Comparison of ENCODE assay signal across 1 cellular context in the genomic region with DNA sequence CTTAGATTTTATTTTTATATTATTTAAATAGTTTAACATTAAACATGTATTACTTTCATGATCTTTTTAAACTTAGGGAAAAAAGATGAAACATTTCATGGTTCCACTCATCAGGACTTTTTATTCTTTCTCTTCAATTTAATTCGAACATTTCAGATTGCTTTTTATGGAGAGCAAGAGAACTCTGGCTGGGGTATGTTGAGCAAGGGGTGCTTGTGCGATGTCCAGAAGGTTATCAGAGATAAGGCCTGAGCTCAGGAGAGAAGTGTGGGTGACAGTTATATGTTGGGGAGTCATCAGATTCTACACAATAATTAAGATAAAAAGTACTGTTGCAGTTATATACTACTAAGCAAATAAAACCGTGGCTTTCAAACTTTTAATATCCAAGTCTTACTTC.
TF ChIP-seq lines count a peak whose summit lies in the region.

No MANE protein-coding gene starts in this region.

TF ChIP-seq in K562, 482 proteins besides CTCF, POLR2A, EP300 and RAD21 (continued from another document and continues in another):
- TF ChIP-seq, protein P1, sequence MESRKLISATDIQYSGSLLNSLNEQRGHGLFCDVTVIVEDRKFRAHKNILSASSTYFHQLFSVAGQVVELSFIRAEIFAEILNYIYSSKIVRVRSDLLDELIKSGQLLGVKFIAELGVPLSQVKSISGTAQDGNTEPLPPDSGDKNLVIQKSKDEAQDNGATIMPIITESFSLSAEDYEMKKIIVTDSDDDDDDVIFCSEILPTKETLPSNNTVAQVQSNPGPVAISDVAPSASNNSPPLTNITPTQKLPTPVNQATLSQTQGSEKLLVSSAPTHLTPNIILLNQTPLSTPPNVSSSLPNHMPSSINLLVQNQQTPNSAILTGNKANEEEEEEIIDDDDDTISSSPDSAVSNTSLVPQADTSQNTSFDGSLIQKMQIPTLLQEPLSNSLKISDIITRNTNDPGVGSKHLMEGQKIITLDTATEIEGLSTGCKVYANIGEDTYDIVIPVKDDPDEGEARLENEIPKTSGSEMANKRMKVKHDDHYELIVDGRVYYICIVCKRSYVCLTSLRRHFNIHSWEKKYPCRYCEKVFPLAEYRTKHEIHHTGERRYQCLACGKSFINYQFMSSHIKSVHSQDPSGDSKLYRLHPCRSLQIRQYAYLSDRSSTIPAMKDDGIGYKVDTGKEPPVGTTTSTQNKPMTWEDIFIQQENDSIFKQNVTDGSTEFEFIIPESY (CRISPR knock-in tag; IDR thresholded peaks at IDR 0.05): no peak
- TF ChIP-seq, protein P2, sequence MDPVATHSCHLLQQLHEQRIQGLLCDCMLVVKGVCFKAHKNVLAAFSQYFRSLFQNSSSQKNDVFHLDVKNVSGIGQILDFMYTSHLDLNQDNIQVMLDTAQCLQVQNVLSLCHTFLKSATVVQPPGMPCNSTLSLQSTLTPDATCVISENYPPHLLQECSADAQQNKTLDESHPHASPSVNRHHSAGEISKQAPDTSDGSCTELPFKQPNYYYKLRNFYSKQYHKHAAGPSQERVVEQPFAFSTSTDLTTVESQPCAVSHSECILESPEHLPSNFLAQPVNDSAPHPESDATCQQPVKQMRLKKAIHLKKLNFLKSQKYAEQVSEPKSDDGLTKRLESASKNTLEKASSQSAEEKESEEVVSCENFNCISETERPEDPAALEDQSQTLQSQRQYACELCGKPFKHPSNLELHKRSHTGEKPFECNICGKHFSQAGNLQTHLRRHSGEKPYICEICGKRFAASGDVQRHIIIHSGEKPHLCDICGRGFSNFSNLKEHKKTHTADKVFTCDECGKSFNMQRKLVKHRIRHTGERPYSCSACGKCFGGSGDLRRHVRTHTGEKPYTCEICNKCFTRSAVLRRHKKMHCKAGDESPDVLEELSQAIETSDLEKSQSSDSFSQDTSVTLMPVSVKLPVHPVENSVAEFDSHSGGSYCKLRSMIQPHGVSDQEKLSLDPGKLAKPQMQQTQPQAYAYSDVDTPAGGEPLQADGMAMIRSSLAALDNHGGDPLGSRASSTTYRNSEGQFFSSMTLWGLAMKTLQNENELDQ (CRISPR knock-in tag; IDR thresholded peaks at IDR 0.05; ENCODE audit: borderline replicate concordance): no peak
- TF ChIP-seq TCF7 (IDR thresholded peaks at IDR 0.05; ENCODE audit: borderline replicate concordance) (no peak), DDX20 (tag; IDR thresholded peaks at IDR 0.05; ENCODE audit: low read depth) (no peak), DNMT1 (IDR thresholded peaks at IDR 0.05) (no peak), NCOA1 (IDR thresholded peaks at IDR 0.05; ENCODE audit: low read depth) (no peak), PML (IDR thresholded peaks at IDR 0.05; ENCODE audit: low read length) (no peak), RBBP5 (IDR thresholded peaks at IDR 0.05; ENCODE audit: borderline replicate concordance, insufficient read depth, low read length, poor library complexity, severe bottlenecking) (no peak), CBX2 (IDR thresholded peaks at IDR 0.05; ENCODE audit: insufficient read depth, low read length, poor library complexity, severe bottlenecking) (no peak), U2AF1 (optimal IDR thresholded peaks at IDR 0.05; ENCODE audit: low read depth, low read length) (no peak), ZC3H4 (CRISPR knock-in tag; IDR thresholded peaks at IDR 0.05; ENCODE audit: borderline replicate concordance) (no peak), KDM1A (IDR thresholded peaks at IDR 0.05) (no peak), L3MBTL2 (IDR thresholded peaks at IDR 0.05) (no peak), ZZZ3 (IDR thresholded peaks at IDR 0.05) (no peak), RBM34 (IDR thresholded peaks at IDR 0.05; ENCODE audit: borderline replicate concordance, insufficient read depth, low read length) (no peak), MXI1 (IDR thresholded peaks at IDR 0.05; ENCODE audit: low read depth, low read length) (no peak), MCM7 (IDR thresholded peaks at IDR 0.05) (no peak), KHSRP (IDR thresholded peaks at IDR 0.05) (no peak), MAFG (tag; conservative IDR thresholded peaks at IDR 0.05) (0 out of 2 replicates have a peak, but pooled peaks have one; percentile 21), FOSL1 (tag; conservative IDR thresholded peaks at IDR 0.05) (peak; percentile 53), CCAR2 (IDR thresholded peaks at IDR 0.05; ENCODE audit: low read depth, low read length) (no peak), ZNF274 (IDR thresholded peaks at IDR 0.05; ENCODE audit: borderline replicate concordance, low read depth, low read length) (no peak), ARID2 (IDR thresholded peaks at IDR 0.05) (no peak), SMAD1 (IDR thresholded peaks at IDR 0.05; ENCODE audit: low read depth, low read length, partially characterized antibody) (no peak), MTA1 (IDR thresholded peaks at IDR 0.05; ENCODE audit: borderline replicate concordance) (no peak), EZH2 (IDR thresholded peaks at IDR 0.05; ENCODE audit: borderline replicate concordance, low read depth, low read length) (no peak), JUN (IDR thresholded peaks at IDR 0.05; ENCODE audit: borderline replicate concordance, low read depth, low read length) (no peak), JUN (CRISPR knock-in tag; IDR thresholded peaks at IDR 0.05; ENCODE audit: borderline replicate concordance) (no peak), FOXK1 (CRISPR knock-in tag; IDR thresholded peaks at IDR 0.05; ENCODE audit: borderline replicate concordance) (no peak), CBFA2T3 (IDR thresholded peaks at IDR 0.05) (peak; percentile 80), ZNF77 (CRISPR knock-in tag; IDR thresholded peaks at IDR 0.05) (no peak), ZNF780A (CRISPR knock-in tag; IDR thresholded peaks at IDR 0.05) (no peak), SIRT6 (IDR thresholded peaks at IDR 0.05; ENCODE audit: low read depth, low read length) (no peak), ZNF12 (CRISPR knock-in tag; IDR thresholded peaks at IDR 0.05) (no peak), ZNF384 (IDR thresholded peaks at IDR 0.05; ENCODE audit: low read depth, low read length) (no peak)
- TF ChIP-seq, protein P3, sequence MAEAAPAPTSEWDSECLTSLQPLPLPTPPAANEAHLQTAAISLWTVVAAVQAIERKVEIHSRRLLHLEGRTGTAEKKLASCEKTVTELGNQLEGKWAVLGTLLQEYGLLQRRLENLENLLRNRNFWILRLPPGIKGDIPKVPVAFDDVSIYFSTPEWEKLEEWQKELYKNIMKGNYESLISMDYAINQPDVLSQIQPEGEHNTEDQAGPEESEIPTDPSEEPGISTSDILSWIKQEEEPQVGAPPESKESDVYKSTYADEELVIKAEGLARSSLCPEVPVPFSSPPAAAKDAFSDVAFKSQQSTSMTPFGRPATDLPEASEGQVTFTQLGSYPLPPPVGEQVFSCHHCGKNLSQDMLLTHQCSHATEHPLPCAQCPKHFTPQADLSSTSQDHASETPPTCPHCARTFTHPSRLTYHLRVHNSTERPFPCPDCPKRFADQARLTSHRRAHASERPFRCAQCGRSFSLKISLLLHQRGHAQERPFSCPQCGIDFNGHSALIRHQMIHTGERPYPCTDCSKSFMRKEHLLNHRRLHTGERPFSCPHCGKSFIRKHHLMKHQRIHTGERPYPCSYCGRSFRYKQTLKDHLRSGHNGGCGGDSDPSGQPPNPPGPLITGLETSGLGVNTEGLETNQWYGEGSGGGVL (CRISPR knock-in tag; IDR thresholded peaks at IDR 0.05): no peak
- TF ChIP-seq, protein P4, sequence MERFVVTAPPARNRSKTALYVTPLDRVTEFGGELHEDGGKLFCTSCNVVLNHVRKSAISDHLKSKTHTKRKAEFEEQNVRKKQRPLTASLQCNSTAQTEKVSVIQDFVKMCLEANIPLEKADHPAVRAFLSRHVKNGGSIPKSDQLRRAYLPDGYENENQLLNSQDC (CRISPR knock-in tag; IDR thresholded peaks at IDR 0.05): no peak
- TF ChIP-seq, protein P5, sequence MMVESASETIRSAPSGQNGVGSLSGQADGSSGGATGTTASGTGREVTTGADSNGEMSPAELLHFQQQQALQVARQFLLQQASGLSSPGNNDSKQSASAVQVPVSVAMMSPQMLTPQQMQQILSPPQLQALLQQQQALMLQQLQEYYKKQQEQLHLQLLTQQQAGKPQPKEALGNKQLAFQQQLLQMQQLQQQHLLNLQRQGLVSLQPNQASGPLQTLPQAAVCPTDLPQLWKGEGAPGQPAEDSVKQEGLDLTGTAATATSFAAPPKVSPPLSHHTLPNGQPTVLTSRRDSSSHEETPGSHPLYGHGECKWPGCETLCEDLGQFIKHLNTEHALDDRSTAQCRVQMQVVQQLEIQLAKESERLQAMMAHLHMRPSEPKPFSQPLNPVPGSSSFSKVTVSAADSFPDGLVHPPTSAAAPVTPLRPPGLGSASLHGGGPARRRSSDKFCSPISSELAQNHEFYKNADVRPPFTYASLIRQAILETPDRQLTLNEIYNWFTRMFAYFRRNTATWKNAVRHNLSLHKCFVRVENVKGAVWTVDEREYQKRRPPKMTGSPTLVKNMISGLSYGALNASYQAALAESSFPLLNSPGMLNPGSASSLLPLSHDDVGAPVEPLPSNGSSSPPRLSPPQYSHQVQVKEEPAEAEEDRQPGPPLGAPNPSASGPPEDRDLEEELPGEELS (CRISPR knock-in tag; IDR thresholded peaks at IDR 0.05; ENCODE audit: borderline replicate concordance): no peak
- TF ChIP-seq, protein P6, sequence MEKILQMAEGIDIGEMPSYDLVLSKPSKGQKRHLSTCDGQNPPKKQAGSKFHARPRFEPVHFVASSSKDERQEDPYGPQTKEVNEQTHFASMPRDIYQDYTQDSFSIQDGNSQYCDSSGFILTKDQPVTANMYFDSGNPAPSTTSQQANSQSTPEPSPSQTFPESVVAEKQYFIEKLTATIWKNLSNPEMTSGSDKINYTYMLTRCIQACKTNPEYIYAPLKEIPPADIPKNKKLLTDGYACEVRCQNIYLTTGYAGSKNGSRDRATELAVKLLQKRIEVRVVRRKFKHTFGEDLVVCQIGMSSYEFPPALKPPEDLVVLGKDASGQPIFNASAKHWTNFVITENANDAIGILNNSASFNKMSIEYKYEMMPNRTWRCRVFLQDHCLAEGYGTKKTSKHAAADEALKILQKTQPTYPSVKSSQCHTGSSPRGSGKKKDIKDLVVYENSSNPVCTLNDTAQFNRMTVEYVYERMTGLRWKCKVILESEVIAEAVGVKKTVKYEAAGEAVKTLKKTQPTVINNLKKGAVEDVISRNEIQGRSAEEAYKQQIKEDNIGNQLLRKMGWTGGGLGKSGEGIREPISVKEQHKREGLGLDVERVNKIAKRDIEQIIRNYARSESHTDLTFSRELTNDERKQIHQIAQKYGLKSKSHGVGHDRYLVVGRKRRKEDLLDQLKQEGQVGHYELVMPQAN (IDR thresholded peaks at IDR 0.05; ENCODE audit: borderline replicate concordance): no peak
- TF ChIP-seq, protein P7, sequence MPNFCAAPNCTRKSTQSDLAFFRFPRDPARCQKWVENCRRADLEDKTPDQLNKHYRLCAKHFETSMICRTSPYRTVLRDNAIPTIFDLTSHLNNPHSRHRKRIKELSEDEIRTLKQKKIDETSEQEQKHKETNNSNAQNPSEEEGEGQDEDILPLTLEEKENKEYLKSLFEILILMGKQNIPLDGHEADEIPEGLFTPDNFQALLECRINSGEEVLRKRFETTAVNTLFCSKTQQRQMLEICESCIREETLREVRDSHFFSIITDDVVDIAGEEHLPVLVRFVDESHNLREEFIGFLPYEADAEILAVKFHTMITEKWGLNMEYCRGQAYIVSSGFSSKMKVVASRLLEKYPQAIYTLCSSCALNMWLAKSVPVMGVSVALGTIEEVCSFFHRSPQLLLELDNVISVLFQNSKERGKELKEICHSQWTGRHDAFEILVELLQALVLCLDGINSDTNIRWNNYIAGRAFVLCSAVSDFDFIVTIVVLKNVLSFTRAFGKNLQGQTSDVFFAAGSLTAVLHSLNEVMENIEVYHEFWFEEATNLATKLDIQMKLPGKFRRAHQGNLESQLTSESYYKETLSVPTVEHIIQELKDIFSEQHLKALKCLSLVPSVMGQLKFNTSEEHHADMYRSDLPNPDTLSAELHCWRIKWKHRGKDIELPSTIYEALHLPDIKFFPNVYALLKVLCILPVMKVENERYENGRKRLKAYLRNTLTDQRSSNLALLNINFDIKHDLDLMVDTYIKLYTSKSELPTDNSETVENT (CRISPR knock-in tag; IDR thresholded peaks at IDR 0.05): no peak
- TF ChIP-seq, protein P8, sequence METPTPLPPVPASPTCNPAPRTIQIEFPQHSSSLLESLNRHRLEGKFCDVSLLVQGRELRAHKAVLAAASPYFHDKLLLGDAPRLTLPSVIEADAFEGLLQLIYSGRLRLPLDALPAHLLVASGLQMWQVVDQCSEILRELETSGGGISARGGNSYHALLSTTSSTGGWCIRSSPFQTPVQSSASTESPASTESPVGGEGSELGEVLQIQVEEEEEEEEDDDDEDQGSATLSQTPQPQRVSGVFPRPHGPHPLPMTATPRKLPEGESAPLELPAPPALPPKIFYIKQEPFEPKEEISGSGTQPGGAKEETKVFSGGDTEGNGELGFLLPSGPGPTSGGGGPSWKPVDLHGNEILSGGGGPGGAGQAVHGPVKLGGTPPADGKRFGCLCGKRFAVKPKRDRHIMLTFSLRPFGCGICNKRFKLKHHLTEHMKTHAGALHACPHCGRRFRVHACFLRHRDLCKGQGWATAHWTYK (CRISPR knock-in tag; IDR thresholded peaks at IDR 0.05): no peak
- TF ChIP-seq, protein P9, sequence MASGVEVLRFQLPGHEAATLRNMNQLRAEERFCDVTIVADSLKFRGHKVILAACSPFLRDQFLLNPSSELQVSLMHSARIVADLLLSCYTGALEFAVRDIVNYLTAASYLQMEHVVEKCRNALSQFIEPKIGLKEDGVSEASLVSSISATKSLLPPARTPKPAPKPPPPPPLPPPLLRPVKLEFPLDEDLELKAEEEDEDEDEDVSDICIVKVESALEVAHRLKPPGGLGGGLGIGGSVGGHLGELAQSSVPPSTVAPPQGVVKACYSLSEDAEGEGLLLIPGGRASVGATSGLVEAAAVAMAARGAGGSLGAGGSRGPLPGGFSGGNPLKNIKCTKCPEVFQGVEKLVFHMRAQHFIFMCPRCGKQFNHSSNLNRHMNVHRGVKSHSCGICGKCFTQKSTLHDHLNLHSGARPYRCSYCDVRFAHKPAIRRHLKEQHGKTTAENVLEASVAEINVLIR (CRISPR knock-in tag; IDR thresholded peaks at IDR 0.05): no peak
- TF ChIP-seq, protein P10, sequence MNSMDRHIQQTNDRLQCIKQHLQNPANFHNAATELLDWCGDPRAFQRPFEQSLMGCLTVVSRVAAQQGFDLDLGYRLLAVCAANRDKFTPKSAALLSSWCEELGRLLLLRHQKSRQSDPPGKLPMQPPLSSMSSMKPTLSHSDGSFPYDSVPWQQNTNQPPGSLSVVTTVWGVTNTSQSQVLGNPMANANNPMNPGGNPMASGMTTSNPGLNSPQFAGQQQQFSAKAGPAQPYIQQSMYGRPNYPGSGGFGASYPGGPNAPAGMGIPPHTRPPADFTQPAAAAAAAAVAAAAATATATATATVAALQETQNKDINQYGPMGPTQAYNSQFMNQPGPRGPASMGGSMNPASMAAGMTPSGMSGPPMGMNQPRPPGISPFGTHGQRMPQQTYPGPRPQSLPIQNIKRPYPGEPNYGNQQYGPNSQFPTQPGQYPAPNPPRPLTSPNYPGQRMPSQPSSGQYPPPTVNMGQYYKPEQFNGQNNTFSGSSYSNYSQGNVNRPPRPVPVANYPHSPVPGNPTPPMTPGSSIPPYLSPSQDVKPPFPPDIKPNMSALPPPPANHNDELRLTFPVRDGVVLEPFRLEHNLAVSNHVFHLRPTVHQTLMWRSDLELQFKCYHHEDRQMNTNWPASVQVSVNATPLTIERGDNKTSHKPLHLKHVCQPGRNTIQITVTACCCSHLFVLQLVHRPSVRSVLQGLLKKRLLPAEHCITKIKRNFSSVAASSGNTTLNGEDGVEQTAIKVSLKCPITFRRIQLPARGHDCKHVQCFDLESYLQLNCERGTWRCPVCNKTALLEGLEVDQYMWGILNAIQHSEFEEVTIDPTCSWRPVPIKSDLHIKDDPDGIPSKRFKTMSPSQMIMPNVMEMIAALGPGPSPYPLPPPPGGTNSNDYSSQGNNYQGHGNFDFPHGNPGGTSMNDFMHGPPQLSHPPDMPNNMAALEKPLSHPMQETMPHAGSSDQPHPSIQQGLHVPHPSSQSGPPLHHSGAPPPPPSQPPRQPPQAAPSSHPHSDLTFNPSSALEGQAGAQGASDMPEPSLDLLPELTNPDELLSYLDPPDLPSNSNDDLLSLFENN (IDR thresholded peaks at IDR 0.05; ENCODE audit: low read depth in 2 of 2, low read length in 2 of 2): peak in 1 of 2 experiments; percentile 63; a peak in 1 of 4 replicates
